ENCODE assay signal across 8 cellular contexts in genomic region chr11:59429924-59430516, GRCh38. TPM values are rescaled to one million over a fixed set of nuclear protein-coding genes. Genes with fewer than 3 reads are reported as not detected.
A peak's percentile ranks its signal among the peaks of the same experiment; 100 is the strongest.
DNase-seq lines count a peak whose midpoint lies in the region; ATAC-seq and TF ChIP-seq lines count a peak whose summit lies in the region.

No MANE protein-coding gene starts in this region.

- H3K27ac ChIP-seq in heart right ventricle = no peak overlapping the region
- no peak overlapping the region for H3K27ac ChIP-seq in SK-N-SH (ENCODE audit: low read depth in 2 of 2, low read length in 1 of 2)
- H3K27ac ChIP-seq in neural progenitor cell = no peak overlapping the region

- no peak overlapping the region for H3K4me3 ChIP-seq in heart right ventricle
- no peak overlapping the region; a peak in 1 of 4 replicates for H3K4me3 ChIP-seq in SK-N-SH (ENCODE audit: low read depth in 2 of 2, low read length in 1 of 2)
- no peak overlapping the region for H3K4me3 ChIP-seq in neural progenitor cell

- peak; percentile 34 to 78 (median 63) for TF ChIP-seq CTCF in heart right ventricle (IDR thresholded peaks at IDR 0.05)
- peak; percentile 87 for TF ChIP-seq CTCF in LNCAP (IDR thresholded peaks at IDR 0.05)
- peak; percentile 71 for TF ChIP-seq CTCF in SK-N-SH (IDR thresholded peaks at IDR 0.05)
- TF ChIP-seq CTCF in neural progenitor cell (IDR thresholded peaks at IDR 0.05) = peak; percentile 94

- H3K9me3 Mint-ChIP-seq in effector memory CD8-positive, alpha-beta T cell = no peaks in the 10 kb centered on the region
- H3K9me3 Mint-ChIP-seq in neural progenitor cell = peaks cover 5% of the 10 kb centered on the region

- H3K4me2 ChIP-seq in SK-N-SH = no peak overlapping the region
- H3K4me2 ChIP-seq in neural progenitor cell = no peak overlapping the region

- 62 to 64% methylated on average over 4 of the region's 4 CpGs for WGBS in heart right ventricle, 2 donors
- 61% methylated on average over 4 of the region's 4 CpGs for WGBS in SK-N-SH (ENCODE audit: low lambda C conversion rate)

- no peaks in the 10 kb centered on the region for H3K4me1 ChIP-seq in heart right ventricle
- no peaks in the 10 kb centered on the region for H3K4me1 ChIP-seq in SK-N-SH (ENCODE audit: control insufficient read depth in 1 of 2, insufficient read depth in 2 of 2, low read depth in 1 of 2, low read length in 1 of 2)
- H3K4me1 ChIP-seq in neural progenitor cell = peaks cover 30% of the 10 kb centered on the region

- DNase-seq in heart right ventricle (peak in 1 of 2 donors; percentile 15), left ventricle myocardium superior (no peak), SK-N-SH (peak; percentile 34), neural progenitor cell (ENCODE audit: low spot score) (peak; percentile 79), ecto neural progenitor cell (ENCODE audit: low spot score) (no peak)
- DNase-seq in effector memory CD8-positive, alpha-beta T cell = peak; percentile 34 to 40 (median 35)

- no peaks in the 10 kb centered on the region for H4K20me1 ChIP-seq in SK-N-SH (ENCODE audit: insufficient read depth)
- H4K20me1 ChIP-seq in neural progenitor cell (ENCODE audit: low read depth) = no peaks in the 10 kb centered on the region

- H3K79me2 ChIP-seq in SK-N-SH (ENCODE audit: insufficient read depth) (no peaks in the 10 kb centered on the region), neural progenitor cell (ENCODE audit: low read depth) (no peaks in the 10 kb centered on the region)

- peaks cover 0 to 6% (median 0%) of the 10 kb centered on the region in 7 donors for H3K27me3 ChIP-seq in heart right ventricle
- H3K27me3 ChIP-seq in SK-N-SH (ENCODE audit: insufficient read depth) = peaks cover 4% of the 10 kb centered on the region; the same call in 1 of the 2 replicates
- no peaks in the 10 kb centered on the region for H3K27me3 ChIP-seq in neural progenitor cell

- H3K9me3 ChIP-seq in heart right ventricle = no peaks in the 10 kb centered on the region
- no peaks in the 10 kb centered on the region for H3K9me3 ChIP-seq in SK-N-SH
- H3K9me3 ChIP-seq in neural progenitor cell (ENCODE audit: low read depth) = no peaks in the 10 kb centered on the region

- CTCF ChIA-PET in SK-N-SH (lab: Yijun Ruan, JAX) = interaction anchor here (0.7 to 2.8 kb wide), 10 partner anchors 9 to 792 kb away, joined by 3 to 12 read pairs (median 3); partner anchors contain the start of gene DTX4

- intact Hi-C loops in heart right ventricle (cut with DNase I) (loop anchor here in 7 of 10 donors (2.0 to 10.0 kb wide), 3 partner anchors 255 to 259 kb away; partner anchors contain the start of gene DTX4 (in 6 of the 7)), left ventricle myocardium superior (cut with micrococcal nuclease) (no loop called here)

- H3K9ac ChIP-seq in SK-N-SH = no peak overlapping the region
- H3K9ac ChIP-seq in neural progenitor cell = no peak overlapping the region

- H3K4me3 Mint-ChIP-seq in effector memory CD8-positive, alpha-beta T cell = no peak overlapping the region
- no peak overlapping the region for H3K4me3 Mint-ChIP-seq in neural progenitor cell

- H3K36me3 ChIP-seq in heart right ventricle = no peaks in the 10 kb centered on the region
- H3K36me3 ChIP-seq in SK-N-SH (replicated peaks in 1 of 2; ENCODE audit: control insufficient read depth in 1 of 2, insufficient read depth in 2 of 2, low read length in 1 of 2) = no peaks in the 10 kb centered on the region
- H3K36me3 ChIP-seq in neural progenitor cell = no peaks in the 10 kb centered on the region

- no peak overlapping the region for H3K27ac Mint-ChIP-seq in effector memory CD8-positive, alpha-beta T cell
- H3K27ac Mint-ChIP-seq in neural progenitor cell = no peak overlapping the region

- no peaks in the 10 kb centered on the region for H3K9me2 ChIP-seq in SK-N-SH

- POLR2A ChIA-PET in SK-N-SH (lab: Yijun Ruan, JAX) = no interaction called here

- ATAC-seq in heart right ventricle (no peak), left ventricle myocardium superior (no peak), GM21723 (IDR thresholded peaks at IDR 0.05; ENCODE audit: unreplicated experiment) (peak; percentile 77)
- ATAC-seq in effector memory CD8-positive, alpha-beta T cell (replicated peaks) = peak; percentile 64

- H3F3A ChIP-seq in SK-N-SH (replicated peaks; ENCODE audit: insufficient read depth) (no peaks in the 10 kb centered on the region), neural progenitor cell (ENCODE audit: low read depth) (peaks cover 18% of the 10 kb centered on the region)

- no peaks in the 10 kb centered on the region for H3K36me3 Mint-ChIP-seq in effector memory CD8-positive, alpha-beta T cell (ENCODE audit: insufficient read depth)
- H3K36me3 Mint-ChIP-seq in neural progenitor cell = no peaks in the 10 kb centered on the region

- H3K4me1 Mint-ChIP-seq in effector memory CD8-positive, alpha-beta T cell (ENCODE audit: low read depth in 2 of 2) = no peaks in the 10 kb centered on the region
- H3K4me1 Mint-ChIP-seq in neural progenitor cell = peaks cover 18% of the 10 kb centered on the region

- no peak for TF ChIP-seq EP300 in SK-N-SH (IDR thresholded peaks at IDR 0.05; ENCODE audit: borderline replicate concordance in 1 of 2, low read depth in 1 of 2, low read length in 1 of 2)

- peaks cover 25 to 33% of the 10 kb centered on the region in 2 donors for H3K27me3 Mint-ChIP-seq in effector memory CD8-positive, alpha-beta T cell
- peaks cover 5% of the 10 kb centered on the region for H3K27me3 Mint-ChIP-seq in neural progenitor cell (ENCODE audit: insufficient read depth, low read depth)

- H2AFZ ChIP-seq in SK-N-SH (ENCODE audit: low read depth) (no peak overlapping the region), neural progenitor cell (replicated peaks) (no peak overlapping the region)

- peak; percentile 62 for TF ChIP-seq RAD21 in SK-N-SH (IDR thresholded peaks at IDR 0.05; ENCODE audit: low read length)

TF ChIP-seq in SK-N-SH, 30 proteins besides CTCF, POLR2A, EP300 and RAD21 (continues in another document):
- no peak for TF ChIP-seq USF2 (IDR thresholded peaks at IDR 0.05; ENCODE audit: borderline replicate concordance, low read depth, low read length)
- TF ChIP-seq GABPA (IDR thresholded peaks at IDR 0.05; ENCODE audit: low read depth) = no peak
- TF ChIP-seq EZH2phosphoT487 (IDR thresholded peaks at IDR 0.05; ENCODE audit: borderline replicate concordance, low read depth) = no peak
- TF ChIP-seq IRF3 (IDR thresholded peaks at IDR 0.05; ENCODE audit: low read depth, low read length) = no peak
- no peak for TF ChIP-seq MEF2A (IDR thresholded peaks at IDR 0.05; ENCODE audit: borderline replicate concordance, low read depth)
- no peak for TF ChIP-seq GATA2 (CRISPR knock-in tag; IDR thresholded peaks at IDR 0.05)
- TF ChIP-seq MAX (IDR thresholded peaks at IDR 0.05; ENCODE audit: low read depth) = no peak
- TF ChIP-seq FOXM1 (IDR thresholded peaks at IDR 0.05; ENCODE audit: low read depth) = no peak

RNA-seq across cellular contexts. Expression of gene OR5A2, which starts 3.8 kb away (rescaled TPM):
- total RNA-seq in heart right ventricle = not detected
- not detected for polyA plus RNA-seq in heart right ventricle
- not detected for total RNA-seq in left ventricle myocardium superior
- not detected in 2 replicates for polyA plus RNA-seq in SK-N-SH (2012; rRNA removed)
- not detected in 2 replicates for polyA plus RNA-seq in SK-N-SH (2012; cell fraction: cytosol; rRNA removed)
- not detected in 2 replicates for polyA plus RNA-seq in SK-N-SH (2012; cell fraction: nucleus; rRNA removed)
- total RNA-seq in neural progenitor cell (ENCODE audit: low replicate concordance) = not detected in 2 replicates

RNA-seq across cellular contexts. Expression of gene OR5A1, which starts 6.2 kb away (rescaled TPM):
- total RNA-seq in heart right ventricle (not detected), left ventricle myocardium superior (not detected), neural progenitor cell (ENCODE audit: low replicate concordance) (0.02 and 0.06 TPM in 2 replicates)
- polyA plus RNA-seq in heart right ventricle (not detected), SK-N-SH (2012; rRNA removed) (not detected in 2 replicates)
- polyA plus RNA-seq in SK-N-SH (2012; cell fraction: cytosol; rRNA removed) = not detected in 2 replicates
- polyA plus RNA-seq in SK-N-SH (2012; cell fraction: nucleus; rRNA removed) = not detected in 2 replicates

RNA-seq across cellular contexts. Expression of gene OR4D6, which starts 26.7 kb away (rescaled TPM):
- total RNA-seq in heart right ventricle (not detected), left ventricle myocardium superior (not detected), neural progenitor cell (ENCODE audit: low replicate concordance) (not detected in 2 replicates)
- polyA plus RNA-seq in heart right ventricle (not detected), SK-N-SH (2012; rRNA removed) (not detected in 2 replicates)
- not detected in 2 replicates for polyA plus RNA-seq in SK-N-SH (2012; cell fraction: cytosol; rRNA removed)
- polyA plus RNA-seq in SK-N-SH (2012; cell fraction: nucleus; rRNA removed) = not detected in 2 replicates

RNA-seq across cellular contexts. Expression of gene OR4D10, which starts 43.1 kb away (rescaled TPM):
- not detected for total RNA-seq in heart right ventricle
- polyA plus RNA-seq in heart right ventricle = not detected
- total RNA-seq in left ventricle myocardium superior = not detected
- not detected in 2 replicates for polyA plus RNA-seq in SK-N-SH (2012; rRNA removed)
- polyA plus RNA-seq in SK-N-SH (2012; cell fraction: cytosol; rRNA removed) = not detected in 2 replicates
- not detected in 2 replicates for polyA plus RNA-seq in SK-N-SH (2012; cell fraction: nucleus; rRNA removed)
- not detected in 2 replicates for total RNA-seq in neural progenitor cell (ENCODE audit: low replicate concordance)

Comparison
In these comparisons a context has a peak if more than half of its experiments do, and no peak if none do; other contexts are left out.
1. ATAC-seq: peak in GM21723 (single experiment) and effector memory CD8-positive, alpha-beta T cell (single experiment); none in heart right ventricle (0 of 8) and left ventricle myocardium superior (single experiment).
2. DNase-seq: peak in SK-N-SH (single experiment), effector memory CD8-positive, alpha-beta T cell (3 of 3) and neural progenitor cell (single experiment); none in left ventricle myocardium superior (single experiment) and ecto neural progenitor cell (single experiment).
3. Peak in every context shown above with its lines, with median percentiles within 50 percentile points of each other: CTCF ChIP-seq.